Comparison of ENCODE assay signal across 11 cellular contexts in genomic region chr18:48818329-48819254, GRCh38.
DNase-seq lines count a peak whose midpoint lies in the region; ATAC-seq and TF ChIP-seq lines count a peak whose summit lies in the region.
"Had no signal": no experiment of that assay in that cellular context is flagged by ENCODE, and none has a peak within 500 bp of the region (broad histone marks: within the 10 kb centered on the region; RNA-seq: fewer than 3 reads in every experiment).

No MANE protein-coding gene starts in this region.

- H2AFZ ChIP-seq in osteoblast (ENCODE audit: low read length) = no peak overlapping the region

- H4K20me1 ChIP-seq in BLaER1 treated with 17β-estradiol and CSF1 and Interleukin-3, amounts not matched to agents 10 nM and 100 nM = peaks cover 0 to 14% (median 0%) of the 10 kb centered on the region in 11 experiments; a peak in 2 of 22 replicates
- no peaks in the 10 kb centered on the region for H4K20me1 ChIP-seq in osteoblast (ENCODE audit: insufficient read depth, low read length)

- intact Hi-C loops in cardiac septum (cut with DNase I) = no loop called here

- DNase-seq in WTC11 (ENCODE audit: low spot score) (peak; percentile 4), cardiac septum (ENCODE audit: low spot score) (peak; percentile 44), osteoblast (ENCODE audit: insufficient read length, low spot score, missing footprints) (peak; percentile 42), HuH-7 (ENCODE audit: low spot score) (no peak), HT-29 (ENCODE audit: low spot score) (no peak)
- DNase-seq in activated CD4-positive, CD25-positive, alpha-beta regulatory T cell (lab: John Stamatoyannopoulos, UW) = no peak
- DNase-seq: DND-41, PC-3, T-helper 9 cell had no signal

- H3K9ac ChIP-seq in BLaER1 treated with 17β-estradiol and CSF1 and Interleukin-3, amounts not matched to agents 10 nM and 100 nM = 0 out of 22 replicates have a peak overlapping the region, but pooled peaks of 2 of the 11 experiments have one; percentile 3 to 36

- H3K4me1 ChIP-seq in BLaER1 treated with 17β-estradiol and CSF1 and Interleukin-3, amounts not matched to agents 10 nM and 100 nM = peaks cover 36 to 85% (median 78%) of the 10 kb centered on the region in 10 experiments
- peaks cover 16% of the 10 kb centered on the region for H3K4me1 ChIP-seq in osteoblast (ENCODE audit: insufficient read depth, low read length)

- H3K4me1 Mint-ChIP-seq in WTC11 = no peaks in the 10 kb centered on the region

- peak overlapping the region in 10 of 11 experiments; percentile 6 to 88 (median 76); a peak in 19 of 22 replicates for H3K4me2 ChIP-seq in BLaER1 treated with 17β-estradiol and CSF1 and Interleukin-3, amounts not matched to agents 10 nM and 100 nM
- H3K4me2 ChIP-seq in osteoblast (ENCODE audit: insufficient read depth, low read length) = no peak overlapping the region

- POLR2A ChIA-PET in WTC11 (lab: Charles Lee) = no interaction called here

- peaks cover 6 to 13% (median 8%) of the 10 kb centered on the region in 11 experiments for H3K9me3 ChIP-seq in BLaER1 treated with 17β-estradiol and CSF1 and Interleukin-3, amounts not matched to agents 10 nM and 100 nM (replicated peaks in 1 of 11)
- no peaks in the 10 kb centered on the region for H3K9me3 ChIP-seq in osteoblast (ENCODE audit: low read depth, low read length)

- H3K27ac ChIP-seq in BLaER1 treated with 17β-estradiol and CSF1 and Interleukin-3, amounts not matched to agents 10 nM and 100 nM = peak overlapping the region in 4 of 11 experiments; percentile 2 to 25 (median 4); a peak in 3 of 22 replicates
- peak overlapping the region; percentile 10 for H3K27ac ChIP-seq in osteoblast (ENCODE audit: low read depth, low read length)

- no peaks in the 10 kb centered on the region for H3K27me3 Mint-ChIP-seq in WTC11 (ENCODE audit: low read depth)

- ATAC-seq in WTC11 = no peak
- ATAC-seq in HG03571 (IDR thresholded peaks at IDR 0.05; ENCODE audit: unreplicated experiment) = no peak
- ATAC-seq: PC-3 had no signal

- 0 out of 2 replicates have a peak, but pooled peaks cover 7% of the 10 kb centered on the region for H3K36me3 Mint-ChIP-seq in WTC11

- peaks cover 21% of the 10 kb centered on the region for H3K79me2 ChIP-seq in osteoblast (ENCODE audit: insufficient read depth, low read length)

- H3K27me3 ChIP-seq in BLaER1 treated with 17β-estradiol and CSF1 and Interleukin-3, amounts not matched to agents 10 nM and 100 nM = no peaks in the 10 kb centered on the region
- H3K27me3 ChIP-seq in osteoblast (ENCODE audit: insufficient read depth, low read length) = no peaks in the 10 kb centered on the region

- CTCF ChIA-PET in WTC11 (lab: Charles Lee) = interaction anchor here (1.0 kb wide), 1 partner anchor 224 kb away, joined by 6 read pairs; no protein-coding TSS in a partner anchor

- peaks cover 9% of the 10 kb centered on the region for H3K9me3 Mint-ChIP-seq in WTC11

- TF ChIP-seq CTCF in WTC11 (IDR thresholded peaks at IDR 0.05) = no peak
- TF ChIP-seq CTCF in osteoblast (IDR thresholded peaks at IDR 0.05; ENCODE audit: extremely low read depth, low read depth, low read length) = no peak

- H3K36me3 ChIP-seq in BLaER1 treated with 17β-estradiol and CSF1 and Interleukin-3, amounts not matched to agents 10 nM and 100 nM = peaks cover 0 to 50% (median 11%) of the 10 kb centered on the region in 11 experiments; a peak in 10 of 22 replicates
- H3K36me3 ChIP-seq in osteoblast (ENCODE audit: insufficient read depth, low read length) = peaks cover 28% of the 10 kb centered on the region

- no peak overlapping the region for H3K4me3 Mint-ChIP-seq in WTC11

- H3K4me3 ChIP-seq in BLaER1 treated with 17β-estradiol and CSF1 and Interleukin-3, amounts not matched to agents 10 nM and 100 nM = no peak overlapping the region
- H3K4me3 ChIP-seq in osteoblast (ENCODE audit: insufficient read depth, low read length) = no peak overlapping the region

- no peak overlapping the region for H3K27ac Mint-ChIP-seq in WTC11

TF ChIP-seq in WTC11, 78 proteins besides CTCF, POLR2A, EP300 and RAD21:
- no peak for TF ChIP-seq CREM (CRISPR knock-in tag; IDR thresholded peaks at IDR 0.05)
- no peak for TF ChIP-seq CBFB (CRISPR knock-in tag; IDR thresholded peaks at IDR 0.05; ENCODE audit: low read depth)
- no peak for TF ChIP-seq RORB (CRISPR knock-in tag; IDR thresholded peaks at IDR 0.05)
- TF ChIP-seq RELA (CRISPR knock-in tag; IDR thresholded peaks at IDR 0.05; ENCODE audit: borderline replicate concordance) = no peak
- no peak for TF ChIP-seq TEAD1 (CRISPR knock-in tag; IDR thresholded peaks at IDR 0.05)
- no peak for TF ChIP-seq OVOL2 (CRISPR knock-in tag; IDR thresholded peaks at IDR 0.05; ENCODE audit: borderline replicate concordance)
- no peak for TF ChIP-seq ZSCAN18 (CRISPR knock-in tag; IDR thresholded peaks at IDR 0.05)
- TF ChIP-seq NR3C1 (CRISPR knock-in tag; conservative IDR thresholded peaks at IDR 0.05; ENCODE audit: low read depth) = no peak
- TF ChIP-seq FOXP4 (CRISPR knock-in tag; IDR thresholded peaks at IDR 0.05) = no peak
- no peak for TF ChIP-seq IRF2 (CRISPR knock-in tag; IDR thresholded peaks at IDR 0.05; ENCODE audit: borderline replicate concordance, low read depth)
- TF ChIP-seq ZNF219 (CRISPR knock-in tag; IDR thresholded peaks at IDR 0.05; ENCODE audit: borderline replicate concordance) = no peak
- TF ChIP-seq STAT6 (CRISPR knock-in tag; conservative IDR thresholded peaks at IDR 0.05; ENCODE audit: low read depth) = no peak
- TF ChIP-seq ELF4 (CRISPR knock-in tag; IDR thresholded peaks at IDR 0.05; ENCODE audit: low read depth) = no peak
- no peak for TF ChIP-seq ZNF317 (CRISPR knock-in tag; IDR thresholded peaks at IDR 0.05; ENCODE audit: borderline replicate concordance, low read depth)
- no peak for TF ChIP-seq GRHL2 (CRISPR knock-in tag; IDR thresholded peaks at IDR 0.05; ENCODE audit: insufficient replicate concordance, severe bottlenecking)
- TF ChIP-seq ZBTB21 (CRISPR knock-in tag; IDR thresholded peaks at IDR 0.05; ENCODE audit: borderline replicate concordance) = no peak

Comparison
In these comparisons a context has a peak if more than half of its experiments do, and no peak if none do; other contexts are left out.
1. DNase-seq: peak in WTC11 (single experiment), cardiac septum (single experiment) and osteoblast (single experiment); none in HuH-7 (single experiment), HT-29 (single experiment) and activated CD4-positive, CD25-positive, alpha-beta regulatory T cell (0 of 4).